11 cellular contexts compared by ENCODE assay signal in the genomic region with DNA sequence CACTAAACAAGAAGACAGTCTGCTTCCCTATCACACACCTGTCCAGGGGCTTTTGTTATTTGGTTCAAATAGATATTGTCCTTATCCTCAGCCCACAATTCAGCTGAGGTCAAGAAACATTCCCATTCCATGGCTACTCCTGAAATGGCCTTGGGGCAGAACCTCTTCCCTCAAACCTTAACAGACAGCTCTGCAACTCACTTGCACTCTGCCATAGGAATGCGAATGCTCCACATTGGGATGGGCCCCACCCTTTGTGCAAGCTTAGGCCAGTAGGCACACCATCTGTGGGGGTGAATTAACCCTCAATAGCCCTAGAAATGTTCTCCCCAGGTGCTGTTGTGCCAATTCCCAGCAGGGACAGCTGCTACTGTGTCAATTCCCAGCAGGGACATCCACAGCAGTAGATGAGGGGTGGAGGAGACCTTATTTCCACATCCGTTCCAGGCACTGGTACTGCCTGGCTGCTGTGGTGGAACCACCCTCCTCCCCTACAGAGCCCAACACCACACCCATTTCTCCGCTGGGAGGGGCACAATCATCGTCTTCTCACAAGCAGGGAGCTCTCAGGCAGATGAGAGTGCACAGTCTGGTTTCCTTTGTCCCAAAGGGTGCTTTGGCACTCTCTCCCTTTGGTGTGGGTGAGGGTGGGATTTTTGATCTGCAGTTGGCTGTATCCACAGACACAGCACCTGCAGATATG. TPM values are rescaled to one million over a fixed set of nuclear protein-coding genes. Genes with fewer than 3 reads are reported as not detected.
DNase-seq lines count a peak whose midpoint lies in the region; ATAC-seq and TF ChIP-seq lines count a peak whose summit lies in the region.
"Had no signal": no experiment of that assay in that cellular context is flagged by ENCODE, and none has a peak within 500 bp of the region (broad histone marks: within the 10 kb centered on the region; RNA-seq: fewer than 3 reads in every experiment).

No MANE protein-coding gene starts in this region.

- H3K4me1 Mint-ChIP-seq in CD4-positive, alpha-beta memory T cell = peaks cover 11 to 17% (median 15%) of the 10 kb centered on the region in 4 donors
- peaks cover 3% of the 10 kb centered on the region for H3K4me1 Mint-ChIP-seq in activated B cell treated with CpG ODN at 0.5 μM for 24 hours

- intact Hi-C loops in CD4-positive, alpha-beta memory T cell (cut with micrococcal nuclease) = loop anchor here (2.0 to 5.0 kb wide), 4 partner anchors 19 to 594 kb away; a partner anchor contains a TSS
- intact Hi-C loops in activated B cell treated with CpG ODN at 0.5 μM for 24 hours (cut with micrococcal nuclease) = loop anchor here (5.0 kb wide), 1 partner anchor 46 kb away; a partner anchor contains a TSS

- CTCF ChIA-PET in CD4-positive, alpha-beta memory T cell (lab: Charles Lee; ENCODE audit: partially characterized antibody) = interaction anchor here (0.7 to 4.5 kb wide), 25 partner anchors 8 to 281 kb away, joined by 3 to 158 read pairs (median 8); a partner anchor contains a TSS
- CTCF ChIA-PET in activated B cell treated with CpG ODN at 0.5 μM for 24 hours (lab: Charles Lee) = interaction anchor here (0.7 to 4.1 kb wide), 11 partner anchors 8 to 70 kb away, joined by 3 to 40 read pairs (median 9); a partner anchor contains a TSS

- DNase-seq in CD4-positive, alpha-beta memory T cell = peak; percentile 22 to 53 (median 35)
- DNase-seq in ELF-1 (ENCODE audit: low read depth, low spot score) (peak; percentile 52), activated B cell treated with CpG ODN at 0.5 μM for 24 hours (no peak), iPS-NIHi7 (ENCODE audit: extremely low spot score) (peak; percentile 12), NCI-H748 (lab: John Stamatoyannopoulos, UW; ENCODE audit: unreplicated experiment) (no peak), NCI-H1092 (lab: John Stamatoyannopoulos, UW) (no peak)
- DNase-seq: GF-D8, left lung, thyroid gland had no signal

- H3K4me1 ChIP-seq in CD4-positive, alpha-beta memory T cell (ENCODE audit: insufficient read depth, low read length) = peaks cover 13% of the 10 kb centered on the region
- H3K4me1 ChIP-seq: left lung, thyroid gland had no signal

- peak overlapping the region in 1 of 8 donors; percentile 43 for H3K4me3 Mint-ChIP-seq in CD4-positive, alpha-beta memory T cell
- H3K4me3 Mint-ChIP-seq in activated B cell treated with CpG ODN at 0.5 μM for 24 hours = no peak overlapping the region
- H3K4me3 Mint-ChIP-seq: naive B cell had no signal

- POLR2A ChIA-PET in CD4-positive, alpha-beta memory T cell (lab: Charles Lee; ENCODE audit: partially characterized antibody) = interaction anchor here (0.8 to 2.6 kb wide), 11 partner anchors 18 to 647 kb away, joined by 3 to 27 read pairs (median 6); a partner anchor contains a TSS
- POLR2A ChIA-PET in activated B cell treated with CpG ODN at 0.5 μM for 24 hours (lab: Charles Lee) = interaction anchor here (1.0 to 1.2 kb wide), 2 partner anchors 43 to 73 kb away, joined by 3 to 6 read pairs; a partner anchor contains a TSS

- no peak overlapping the region for H3K27ac ChIP-seq in CD4-positive, alpha-beta memory T cell (ENCODE audit: low read depth, low read length)
- H3K27ac ChIP-seq: left lung, thyroid gland had no signal

- peaks cover 0 to 5% of the 10 kb centered on the region in 2 donors for H3K36me3 Mint-ChIP-seq in CD4-positive, alpha-beta memory T cell
- no peaks in the 10 kb centered on the region for H3K36me3 Mint-ChIP-seq in activated B cell treated with CpG ODN at 0.5 μM for 24 hours (ENCODE audit: low read depth)

- H3K27me3 Mint-ChIP-seq in CD4-positive, alpha-beta memory T cell = peaks cover 0 to 3% of the 10 kb centered on the region in 2 donors
- peaks cover 10% of the 10 kb centered on the region for H3K27me3 Mint-ChIP-seq in activated B cell treated with CpG ODN at 0.5 μM for 24 hours

- no peaks in the 10 kb centered on the region for H3K36me3 ChIP-seq in CD4-positive, alpha-beta memory T cell (ENCODE audit: insufficient read depth, low read length)
- H3K36me3 ChIP-seq: left lung, thyroid gland had no signal

- peaks cover 0 to 8% (median under 1%) of the 10 kb centered on the region in 8 donors for H3K9me3 Mint-ChIP-seq in CD4-positive, alpha-beta memory T cell
- no peaks in the 10 kb centered on the region for H3K9me3 Mint-ChIP-seq in activated B cell treated with CpG ODN at 0.5 μM for 24 hours

- ATAC-seq in activated B cell treated with CpG ODN at 0.5 μM for 24 hours (ENCODE audit: low read depth) = peak; percentile 25
- no peak for ATAC-seq in HG02678 (IDR thresholded peaks at IDR 0.05; ENCODE audit: unreplicated experiment)

- H3K9me3 ChIP-seq in CD4-positive, alpha-beta memory T cell (ENCODE audit: control insufficient read depth in 1 of 2, low read length in 2 of 2) = no peaks in the 10 kb centered on the region
- H3K9me3 ChIP-seq: thyroid gland had no signal

- no peaks in the 10 kb centered on the region for H3K27me3 ChIP-seq in CD4-positive, alpha-beta memory T cell (ENCODE audit: insufficient read depth, low read length)
- H3K27me3 ChIP-seq: left lung, thyroid gland had no signal

- H3K27ac Mint-ChIP-seq in CD4-positive, alpha-beta memory T cell = peak overlapping the region in 3 of 7 donors; percentile 64 to 91 (median 87)
- no peak overlapping the region for H3K27ac Mint-ChIP-seq in activated B cell treated with CpG ODN at 0.5 μM for 24 hours

- no peak overlapping the region for H3K4me3 ChIP-seq in CD4-positive, alpha-beta memory T cell (ENCODE audit: low read length in 2 of 2)
- H3K4me3 ChIP-seq: left lung, thyroid gland had no signal

- TF ChIP-seq CTCF in activated B cell treated with CpG ODN at 0.5 μM for 24 hours (IDR thresholded peaks at IDR 0.05) = no peak

RNA-seq across cellular contexts. Expression of a gene that starts 42.4 kb away (rescaled TPM):
- 10 to 100 TPM; 96.1 to 99.8 TPM for total RNA-seq in CD4-positive, alpha-beta memory T cell
- 100 to 1,000 TPM; 159 to 222 TPM for polyA plus RNA-seq in CD4-positive, alpha-beta memory T cell
- total RNA-seq in activated B cell treated with CpG ODN at 0.5 μM for 24 hours = 44.7 and 45.4 TPM in 2 replicates

RNA-seq across cellular contexts. Expression of a gene that starts 47.3 kb away (rescaled TPM):
- under 1 TPM; 0.47 to 0.55 TPM for total RNA-seq in CD4-positive, alpha-beta memory T cell
- polyA plus RNA-seq in CD4-positive, alpha-beta memory T cell = 1 to 10 TPM; 1.7 to 2.5 TPM
- total RNA-seq in activated B cell treated with CpG ODN at 0.5 μM for 24 hours = 0.20 TPM in 1 of 2 replicates, not detected in the other

Comparison
In these comparisons a context has a peak if more than half of its experiments do, and no peak if none do; other contexts are left out.
1. DNase-seq: peak in CD4-positive, alpha-beta memory T cell (5 of 5), ELF-1 (single experiment) and iPS-NIHi7 (single experiment); none in activated B cell treated with CpG ODN at 0.5 μM for 24 hours (single experiment), NCI-H748 (single experiment) and NCI-H1092 (single experiment).